ENCODE assay signal across 19 cellular contexts in the genomic region with DNA sequence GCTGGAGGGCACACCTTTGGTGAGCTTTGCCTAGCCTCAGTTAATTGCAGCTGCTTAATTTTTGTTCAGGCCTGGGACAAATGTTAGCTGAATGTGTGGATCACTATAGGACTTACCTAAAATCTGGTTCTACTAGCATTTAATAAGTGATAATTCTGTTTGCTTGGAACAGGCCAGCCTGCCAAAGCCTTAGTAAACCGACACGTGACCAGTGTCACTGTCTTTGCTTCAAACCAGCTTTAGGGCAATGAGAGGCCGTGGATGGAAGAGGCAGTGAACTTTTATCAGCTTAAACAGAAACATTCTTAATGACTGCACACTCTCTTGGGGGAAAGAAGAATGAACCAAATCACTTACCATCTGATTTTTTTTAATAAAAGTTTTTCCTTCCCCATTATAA. TPM values are rescaled to one million over a fixed set of nuclear protein-coding genes. Genes with fewer than 3 reads are reported as not detected.
A peak's percentile ranks its signal among the peaks of the same experiment; 100 is the strongest.
DNase-seq lines count a peak whose midpoint lies in the region; ATAC-seq, FAIRE-seq and TF ChIP-seq lines count a peak whose summit lies in the region.
"Had no signal": no experiment of that assay in that cellular context is flagged by ENCODE, and none has a peak within 500 bp of the region (broad histone marks: within the 10 kb centered on the region; RNA-seq: fewer than 3 reads in every experiment).

No MANE protein-coding gene starts in this region.

- H3K27me3 ChIP-seq in liver (ENCODE audit: control insufficient read depth in 4 of 4, insufficient read depth in 4 of 4, low read length in 3 of 4) (no peaks in the 10 kb centered on the region), HepG2 (ENCODE audit: control insufficient read depth in 1 of 2, insufficient read depth in 2 of 2, low read length in 2 of 2) (no peaks in the 10 kb centered on the region), smooth muscle cell (ENCODE audit: low read depth) (no peaks in the 10 kb centered on the region), MM.1S (replicated peaks; ENCODE audit: insufficient read depth, low read length) (no peaks in the 10 kb centered on the region)
- H3K27me3 ChIP-seq: BE2C had no signal

- no peak overlapping the region for H3K4me3 Mint-ChIP-seq in stimulated activated effector memory CD8-positive, alpha-beta T cell treated with anti-CD3 and anti-CD28 coated beads, Interleukin-12 subunit alpha, Interleukin-12 subunit beta, amount 100 ng/mL, for 72 hours
- H3K4me3 Mint-ChIP-seq: naive B cell had no signal

- ATAC-seq in HepG2 = no peak
- peak; percentile 81 for ATAC-seq in left lobe of liver
- ATAC-seq in GM19023 (IDR thresholded peaks at IDR 0.05; ENCODE audit: unreplicated experiment) = no peak
- no peak for ATAC-seq in stimulated activated effector memory CD8-positive, alpha-beta T cell treated with anti-CD3 and anti-CD28 coated beads, Interleukin-12 subunit alpha, Interleukin-12 subunit beta, amount 100 ng/mL, for 72 hours
- ATAC-seq: Panc1 had no signal

- FAIRE-seq in HepG2 (lab: Jason Lieb, UNC) = no peak
- FAIRE-seq: small intestine had no signal

- H3K4me3 ChIP-seq in liver (ENCODE audit: low read depth in 1 of 3, low read length in 3 of 3) (no peak overlapping the region), HepG2 (replicated peaks in 1 of 3; ENCODE audit: insufficient read depth in 1 of 3, low read depth in 2 of 3, low read length in 3 of 3) (no peak overlapping the region), smooth muscle cell (no peak overlapping the region), MM.1S (ENCODE audit: low read length) (no peak overlapping the region)
- H3K4me3 ChIP-seq: lung had no signal

- H3K4me1 ChIP-seq in liver (ENCODE audit: control insufficient read depth in 4 of 4, insufficient read depth in 4 of 4, low read length in 3 of 4) (peaks cover 0 to 13% (median 2%) of the 10 kb centered on the region in 4 donors), HepG2 (ENCODE audit: insufficient read depth, low read length) (peaks cover 47% of the 10 kb centered on the region), smooth muscle cell (ENCODE audit: low read depth) (no peaks in the 10 kb centered on the region), MM.1S (ENCODE audit: low read length) (no peaks in the 10 kb centered on the region)
- H3K4me1 ChIP-seq: Caco-2 had no signal

- TF ChIP-seq CTCF in liver (IDR thresholded peaks at IDR 0.05; ENCODE audit: low read depth, low read length, missing input control) (no peak), HepG2 (CRISPR knock-in tag; IDR thresholded peaks at IDR 0.05) (no peak), smooth muscle cell (IDR thresholded peaks at IDR 0.05; ENCODE audit: borderline replicate concordance, insufficient read depth, poor library complexity, severe bottlenecking) (no peak), MM.1S (IDR thresholded peaks at IDR 0.05; ENCODE audit: low read length) (no peak)

- 75% methylated on average over 3 of the region's 3 CpGs for WGBS in liver
- 98% methylated on average over 3 of the region's 3 CpGs for WGBS in HepG2 (ENCODE audit: low lambda C conversion rate)
- WGBS in smooth muscle cell (ENCODE audit: low lambda C conversion rate) = 47% methylated on average over 3 of the region's 3 CpGs

- H3K9ac ChIP-seq in liver (ENCODE audit: low read depth in 1 of 2, low read length in 2 of 2) (no peak overlapping the region), HepG2 (ENCODE audit: insufficient read depth, low read depth, low read length) (no peak overlapping the region), smooth muscle cell (ENCODE audit: low read depth) (no peak overlapping the region), MM.1S (ENCODE audit: low read length) (no peak overlapping the region)

- no peak overlapping the region for H3K27ac Mint-ChIP-seq in stimulated activated effector memory CD8-positive, alpha-beta T cell treated with anti-CD3 and anti-CD28 coated beads, Interleukin-12 subunit alpha, Interleukin-12 subunit beta, amount 100 ng/mL, for 72 hours
- H3K27ac Mint-ChIP-seq: activated T-helper 2 cell treated with anti-CD3 and anti-CD28 coated beads, Interferon-gamma antibody, Interleukin-2, Interleukin-4, amounts not matched to agents 10 μg/mL and 5 μg/mL and 100 μg/mL, durations not matched to agents 14 hours and 24 hours and 36 hours; naive B cell had no signal

- no peaks in the 10 kb centered on the region for H3K9me3 Mint-ChIP-seq in stimulated activated effector memory CD8-positive, alpha-beta T cell treated with anti-CD3 and anti-CD28 coated beads, Interleukin-12 subunit alpha, Interleukin-12 subunit beta, amount 100 ng/mL, for 72 hours
- H3K9me3 Mint-ChIP-seq: activated T-helper 2 cell treated with anti-CD3 and anti-CD28 coated beads, Interferon-gamma antibody, Interleukin-2, Interleukin-4, amounts not matched to agents 10 μg/mL and 5 μg/mL and 100 μg/mL, durations not matched to agents 14 hours and 24 hours and 36 hours had no signal

- H2AFZ ChIP-seq in HepG2 (ENCODE audit: low read length) = no peak overlapping the region
- H2AFZ ChIP-seq in smooth muscle cell (ENCODE audit: low read depth) = no peak overlapping the region
- H2AFZ ChIP-seq in MM.1S (ENCODE audit: low read length) = no peak overlapping the region

- POLR2A ChIA-PET in HepG2 (lab: Yijun Ruan, JAX) = interaction anchor here (3.9 kb wide), 1 partner anchor 11 kb away, joined by 20 read pairs; the partner anchor contains the start of gene PARVA

- H4K20me1 ChIP-seq in HepG2 (ENCODE audit: insufficient read depth, low read length) (no peaks in the 10 kb centered on the region), smooth muscle cell (ENCODE audit: low read depth) (peaks cover 99% of the 10 kb centered on the region), MM.1S (ENCODE audit: insufficient read depth, low read length) (no peaks in the 10 kb centered on the region)

- BruUV-seq in HepG2 (replicated peaks; lab: Mats Ljungman, UMichigan) = no TSS peak

- no peaks in the 10 kb centered on the region for H3K36me3 ChIP-seq in liver (ENCODE audit: control insufficient read depth in 4 of 4, insufficient read depth in 3 of 4, low read depth in 1 of 4, low read length in 3 of 4)
- H3K36me3 ChIP-seq in HepG2 (replicated peaks in 1 of 2; ENCODE audit: control insufficient read depth in 1 of 2, insufficient read depth in 2 of 2, low read length in 2 of 2) = no peaks in the 10 kb centered on the region
- H3K36me3 ChIP-seq in smooth muscle cell (ENCODE audit: low read depth) = peaks cover 2% of the 10 kb centered on the region
- no peaks in the 10 kb centered on the region for H3K36me3 ChIP-seq in MM.1S (replicated peaks; ENCODE audit: insufficient read depth, low read length)
- H3K36me3 ChIP-seq: BE2C had no signal

- in situ Hi-C loops in HepG2 (cut with HindIII; ENCODE audit: extremely low pct_ligation_motif_present, low pct_unique_long_range_greater_than_20kb) = no loop called here

- intact Hi-C loops in HepG2 (cut with micrococcal nuclease; ENCODE audit: unreplicated experiment) = no loop called here

- H3K36me3 Mint-ChIP-seq in stimulated activated effector memory CD8-positive, alpha-beta T cell treated with anti-CD3 and anti-CD28 coated beads, Interleukin-12 subunit alpha, Interleukin-12 subunit beta, amount 100 ng/mL, for 72 hours = no peaks in the 10 kb centered on the region
- H3K36me3 Mint-ChIP-seq: naive B cell had no signal

- no peak for TF ChIP-seq RAD21 in liver (IDR thresholded peaks at IDR 0.05)
- TF ChIP-seq RAD21 in HepG2 (CRISPR knock-in tag; IDR thresholded peaks at IDR 0.05) = no peak

- CTCF ChIA-PET in HepG2 (lab: Yijun Ruan, JAX; ENCODE audit: low intra/inter-chr PET ratio, low total read pairs) = no interaction called here

- no peak for TF ChIP-seq POLR2A in HepG2 (IDR thresholded peaks at IDR 0.05; ENCODE audit: insufficient read depth in 1 of 2, low read depth in 2 of 2, low read length in 2 of 2)

- H3K9me2 ChIP-seq in MM.1S (replicated peaks; ENCODE audit: insufficient read depth, low read length) = no peaks in the 10 kb centered on the region

- DNase-seq in HepG2 (ENCODE audit: low spot score) (no peak), left lobe of liver (ENCODE audit: low spot score) (no peak), smooth muscle cell (lab: John Stamatoyannopoulos, UW; ENCODE audit: unreplicated experiment) (no peak), NCI-H128 (lab: John Stamatoyannopoulos, UW; ENCODE audit: unreplicated experiment) (no peak), MM.1S (no peak)
- DNase-seq in stimulated activated effector memory CD8-positive, alpha-beta T cell treated with anti-CD3 and anti-CD28 coated beads, Interleukin-12 subunit alpha, Interleukin-12 subunit beta, amount 100 ng/mL, for 72 hours (ENCODE audit: low spot score in 2 of 2) = no peak
- DNase-seq: activated CD4-positive, alpha-beta T cell treated with anti-CD3 and anti-CD28 coated beads for 1 hour; BE2C; Caco-2; MV-4-11; naive B cell; NCI-H1930; small intestine; stimulated activated CD4-positive, alpha-beta T cell treated with anti-CD3 and anti-CD28 coated beads, Interleukin-4, amount 100 ng/mL, for 24 hours had no signal

- H3K9me3 ChIP-seq in liver (ENCODE audit: control insufficient read depth in 4 of 4, low read length in 3 of 4) = no peaks in the 10 kb centered on the region
- H3K9me3 ChIP-seq in HepG2 (ENCODE audit: low read length) = no peaks in the 10 kb centered on the region
- no peaks in the 10 kb centered on the region for H3K9me3 ChIP-seq in smooth muscle cell (replicated peaks; ENCODE audit: low read depth)
- no peaks in the 10 kb centered on the region for H3K9me3 ChIP-seq in MM.1S (replicated peaks; ENCODE audit: insufficient read depth, low read length)
- H3K9me3 ChIP-seq: BE2C, Caco-2 had no signal

- TF ChIP-seq EP300 in HepG2 (IDR thresholded peaks at IDR 0.05; ENCODE audit: low read depth in 2 of 2, low read length in 2 of 2) = no peak
- no peak for TF ChIP-seq EP300 in HepG2 (CRISPR knock-in tag; IDR thresholded peaks at IDR 0.05; ENCODE audit: borderline replicate concordance)

- H3K4me1 Mint-ChIP-seq in stimulated activated effector memory CD8-positive, alpha-beta T cell treated with anti-CD3 and anti-CD28 coated beads, Interleukin-12 subunit alpha, Interleukin-12 subunit beta, amount 100 ng/mL, for 72 hours = no peaks in the 10 kb centered on the region
- H3K4me1 Mint-ChIP-seq: naive B cell had no signal

- H3K27ac ChIP-seq in liver (ENCODE audit: low read depth in 1 of 2, low read length in 2 of 2) = peak overlapping the region in 1 of 2 donors; percentile 44
- H3K27ac ChIP-seq in HepG2 (ENCODE audit: extremely low read length, insufficient read depth, low read length) = no peak overlapping the region
- no peak overlapping the region for H3K27ac ChIP-seq in smooth muscle cell (ENCODE audit: low read depth)
- no peak overlapping the region for H3K27ac ChIP-seq in MM.1S (ENCODE audit: low read length)

- H3K79me2 ChIP-seq in HepG2 (ENCODE audit: insufficient read depth, low read length) (no peaks in the 10 kb centered on the region), smooth muscle cell (ENCODE audit: low read depth) (peaks cover 100% of the 10 kb centered on the region), MM.1S (ENCODE audit: low read length) (no peaks in the 10 kb centered on the region)

- H3K4me2 ChIP-seq in HepG2 (ENCODE audit: low read depth, low read length) (no peak overlapping the region), smooth muscle cell (peak overlapping the region; percentile 1), MM.1S (ENCODE audit: low read depth, low read length) (no peak overlapping the region)

- H3F3A ChIP-seq in smooth muscle cell (ENCODE audit: low read depth) (peaks cover 4% of the 10 kb centered on the region), MM.1S (ENCODE audit: insufficient read depth, low read length) (no peaks in the 10 kb centered on the region)

RNA-seq across cellular contexts. Expression of gene PARVA, which starts 10.8 kb away (rescaled TPM):
- total RNA-seq in liver = 10 to 100 TPM in 1 of 2 donors, 1 to 10 TPM in 1; 3.1 to 11.4 TPM
- 10 to 100 TPM; 11.0 to 11.7 TPM for polyA plus RNA-seq in liver
- 9.1 and 10.5 TPM in 2 replicates for total RNA-seq in HepG2 (2016; rRNA removed; fragmentation: Illumina TruSeq; extraction: Trizol)
- total RNA-seq in HepG2 (2016; cell fraction: cytosol; rRNA removed; fragmentation: Illumina TruSeq; extraction: Trizol; ENCODE audit: low read depth) = 1.8 and 2.2 TPM in 2 replicates
- total RNA-seq in HepG2 (2016; cell fraction: insoluble cytoplasmic fraction; rRNA removed; fragmentation: Illumina TruSeq; extraction: Trizol) = 8.6 and 9.5 TPM in 2 replicates
- total RNA-seq in HepG2 (2016; cell fraction: membrane; rRNA removed; fragmentation: Illumina TruSeq; extraction: Trizol) = 3.8 and 4.3 TPM in 2 replicates
- 7.8 and 8.1 TPM in 2 replicates for total RNA-seq in HepG2 (2016; cell fraction: nucleus; rRNA removed; fragmentation: Illumina TruSeq; extraction: Trizol)
- polyA plus RNA-seq in HepG2 (2011; rRNA removed) = 5.2 and 5.9 TPM in 2 replicates
- polyA plus RNA-seq in HepG2 (2011; cell fraction: cytosol; rRNA removed) = 4.1 and 4.7 TPM in 2 replicates
- polyA plus RNA-seq in HepG2 (2011; cell fraction: nucleus; rRNA removed) = 4.3 and 5.3 TPM in 2 replicates
- polyA plus RNA-seq in HepG2 (2012) = 4.4 and 5.2 TPM in 2 replicates
- polyA plus RNA-seq in HepG2 (2016; cell fraction: cytosol; fragmentation: Illumina TruSeq; extraction: Trizol; ENCODE audit: low read depth) = 2.5 and 3.0 TPM in 2 replicates
- polyA plus RNA-seq in HepG2 (2016; cell fraction: insoluble cytoplasmic fraction; fragmentation: Illumina TruSeq; extraction: Trizol; ENCODE audit: low read depth) = 12.6 and 15.7 TPM in 2 replicates
- 3.6 and 4.7 TPM in 2 replicates for polyA plus RNA-seq in HepG2 (2016; cell fraction: membrane; fragmentation: Illumina TruSeq; extraction: Trizol; ENCODE audit: low read depth)
- polyA plus RNA-seq in HepG2 (2016; cell fraction: nucleus; fragmentation: Illumina TruSeq; extraction: Trizol; ENCODE audit: insufficient read depth, low read depth) = 9.2 and 10.3 TPM in 2 replicates
- polyA minus RNA-seq in HepG2 (2011; rRNA and poly(A)+ RNA removed; ENCODE audit: low replicate concordance) = 9.6 and 41.7 TPM in 2 replicates
- polyA minus RNA-seq in HepG2 (2011; cell fraction: cytosol; rRNA and poly(A)+ RNA removed) = 5.2 and 5.6 TPM in 2 replicates
- polyA minus RNA-seq in HepG2 (2011; cell fraction: nucleus; rRNA and poly(A)+ RNA removed) = 8.2 and 10.3 TPM in 2 replicates
- total RNA-seq in left lobe of liver = 22.4 TPM
- 73.9 and 78.6 TPM in 2 replicates for total RNA-seq in smooth muscle cell
- 85.4 and 99.4 TPM in 2 replicates for polyA plus RNA-seq in smooth muscle cell
- total RNA-seq: activated T-helper 2 cell treated with anti-CD3 and anti-CD28 coated beads, Interferon-gamma antibody, Interleukin-2, Interleukin-4, amounts not matched to agents 10 μg/mL and 5 μg/mL and 100 μg/mL, durations not matched to agents 14 hours and 24 hours and 36 hours had no signal
